Comparison of ENCODE assay signal across 8 cellular contexts in the genomic region with DNA sequence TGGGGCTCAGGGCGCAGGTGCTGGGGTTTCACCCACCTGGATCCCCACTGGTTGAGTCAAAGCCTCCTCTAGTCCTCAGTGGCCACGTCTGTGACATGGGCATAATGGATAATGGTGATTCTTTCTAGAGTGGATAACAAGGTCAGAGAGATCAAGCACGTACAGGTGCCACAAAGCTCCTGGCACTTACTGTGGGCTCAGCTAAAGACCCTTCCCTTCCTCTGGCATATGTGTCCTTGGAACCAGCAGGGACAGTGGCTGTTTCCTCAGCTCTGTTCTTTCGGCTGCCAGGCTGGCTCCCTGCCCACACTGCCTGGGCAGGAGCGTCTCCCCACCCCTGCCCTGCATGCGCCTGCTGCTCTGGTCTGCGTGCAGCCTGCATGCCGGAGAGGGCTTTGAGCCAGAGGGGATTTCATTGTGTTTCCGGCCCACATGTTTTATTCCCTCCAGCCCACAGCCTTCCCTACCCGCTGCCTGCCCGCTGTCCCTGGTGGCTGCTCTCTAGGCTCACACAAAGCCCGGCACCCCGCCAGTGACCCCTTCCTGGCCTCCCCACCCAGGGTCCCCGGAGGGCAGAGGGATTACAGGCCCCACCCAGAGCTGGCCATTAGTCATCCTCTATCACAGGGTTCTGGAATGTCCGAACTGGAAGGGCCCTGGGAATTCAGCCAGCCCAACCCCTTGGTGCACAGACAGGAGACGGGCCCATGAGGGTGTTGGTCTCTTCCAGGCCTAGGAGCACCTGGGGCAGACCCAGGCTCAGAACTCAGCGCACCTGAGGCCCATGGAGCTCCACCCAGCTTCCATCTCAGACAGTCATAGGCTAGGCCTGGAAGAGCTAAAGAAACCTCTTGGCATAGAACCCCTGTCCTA.
A peak's percentile ranks its signal among the peaks of the same experiment; 100 is the strongest.
DNase-seq lines count a peak whose midpoint lies in the region; ATAC-seq and TF ChIP-seq lines count a peak whose summit lies in the region.

No MANE protein-coding gene starts in this region.

- H3K9me3 ChIP-seq in muscle layer of colon (ENCODE audit: low read length), result no peaks in the 10 kb centered on the region

- no peaks in the 10 kb centered on the region for H3K27me3 ChIP-seq in muscle layer of colon (ENCODE audit: control insufficient read depth in 1 of 2, insufficient read depth in 2 of 2, low read length in 2 of 2)

- peak overlapping the region; percentile 93 for H3K27ac ChIP-seq in muscle layer of colon (ENCODE audit: low read depth, low read length)

- H3K36me3 ChIP-seq in muscle layer of colon (ENCODE audit: insufficient read depth, low read length), result peaks cover 30% of the 10 kb centered on the region

- H3K4me1 ChIP-seq in muscle layer of colon (ENCODE audit: insufficient read depth, low read length), result peaks cover 64% of the 10 kb centered on the region

- CTCF ChIA-PET in AG04449 (lab: Yijun Ruan, JAX), result interaction anchor here (0.7 to 2.9 kb wide), 7 partner anchors 9 to 146 kb away, joined by 3 to 16 read pairs (median 3); no protein-coding TSS in a partner anchor

- peak overlapping the region; percentile 55 for H3K9ac ChIP-seq in muscle layer of colon (ENCODE audit: low read length)

- ATAC-seq in GM21423 (IDR thresholded peaks at IDR 0.05; ENCODE audit: unreplicated experiment) (no peak), GM19023 (IDR thresholded peaks at IDR 0.05; ENCODE audit: unreplicated experiment) (no peak), HG02981 (IDR thresholded peaks at IDR 0.05; ENCODE audit: unreplicated experiment) (no peak)

- POLR2A ChIA-PET in AG04449 (lab: Yijun Ruan, JAX), result interaction anchor here (0.6 to 1.7 kb wide), 9 partner anchors 12 to 110 kb away, joined by 3 to 7 read pairs (median 3); partner anchors contain the start of gene LGALS1

- H3K4me3 ChIP-seq in AG04449 (ENCODE audit: low read depth, low read length) (no peak overlapping the region; the same call in 1 of the 2 replicates), epithelial cell of esophagus (ENCODE audit: low read length) (no peak overlapping the region), muscle layer of colon (ENCODE audit: low read depth in 1 of 2, low read length in 2 of 2) (peak overlapping the region in 1 of 2 donors; percentile 48)

- TF ChIP-seq CTCF in AG04449 (IDR thresholded peaks at IDR 0.05; ENCODE audit: insufficient read depth, low read length, missing control alignments) (peak; percentile 35), epithelial cell of esophagus (IDR thresholded peaks at IDR 0.05; ENCODE audit: insufficient read depth, low read depth, low read length, missing control alignments) (peak; percentile 24)

- DNase-seq in AG04449 (ENCODE audit: low read depth, low spot score) (peak; percentile 64), NCI-H2196 treated with DMSO at 0.1 percent for 48 hours (lab: John Stamatoyannopoulos, UW; ENCODE audit: unreplicated experiment) (peak; percentile 64), epithelial cell of esophagus (ENCODE audit: low read depth) (peak; percentile 89)
- DNase-seq in NK-92 treated with Interleukin-12 subunit alpha and Interleukin-12 subunit beta, amount 100 ng/mL, for 24 hours (lab: John Stamatoyannopoulos, UW), result no peak
